Comparison of ENCODE assay signal across 22 cellular contexts in genomic region chr9:110213413-110214044, GRCh38. TPM values are rescaled to one million over a fixed set of nuclear protein-coding genes. Genes with fewer than 3 reads are reported as not detected.
"Had no signal": no experiment of that assay in that cellular context is flagged by ENCODE, and none has a peak within 500 bp of the region (broad histone marks: within the 10 kb centered on the region; RNA-seq: fewer than 3 reads in every experiment).

No MANE protein-coding gene starts in this region.

- H3K27me3 ChIP-seq: esophagus muscularis mucosa, suprapubic skin, uterus had no signal

- H3K9me3 ChIP-seq: esophagus muscularis mucosa, suprapubic skin, uterus had no signal

- H3K4me1 Mint-ChIP-seq: brain had no signal

- H3K36me3 Mint-ChIP-seq: brain; mesothelial cell of epicardium; naive thymus-derived CD4-positive, alpha-beta T cell had no signal

- H3K36me3 ChIP-seq: esophagus muscularis mucosa, left ventricle myocardium inferior, suprapubic skin, uterus had no signal

- H3K4me3 Mint-ChIP-seq: activated CD4-positive, alpha-beta T cell treated with anti-CD3 and anti-CD28 coated beads, Interleukin-2, amount 10 ng/mL, durations not matched to agents 7 days and 5 days; brain; mesothelial cell of epicardium; naive thymus-derived CD4-positive, alpha-beta T cell; T-helper 17 cell had no signal

- DNase-seq: activated CD4-positive, alpha-beta T cell treated with anti-CD3 and anti-CD28 coated beads, Interleukin-2, amount 10 ng/mL, durations not matched to agents 7 days and 5 days; activated CD4-positive, CD25-positive, alpha-beta regulatory T cell; activated naive CD4-positive, alpha-beta T cell treated with anti-CD3 and anti-CD28 coated beads, Interleukin-2, amount 50 U/mL, for 16 hours; activated T-cell treated with anti-CD3 and anti-CD28 coated beads for 4 hours; cerebellar nuclear complex; left ventricle myocardium inferior; naive thymus-derived CD4-positive, alpha-beta T cell; stimulated activated CD4-positive, alpha-beta T cell treated with anti-CD3 and anti-CD28 coated beads, Interleukin-12 subunit alpha, Interleukin-12 subunit beta, amount 100 ng/mL, for 4 hours; stimulated activated CD4-positive, alpha-beta T cell treated with anti-CD3 and anti-CD28 coated beads, Interleukin-2, amount 100 ng/mL, for 48 hours; stimulated activated naive CD4-positive, alpha-beta T cell treated with Interleukin-2 at 50 U/mL for 16 hours; T-helper 17 cell; uterus had no signal

- H3K27ac ChIP-seq: esophagus muscularis mucosa, left ventricle myocardium inferior, suprapubic skin, uterus had no signal

- H3K4me1 ChIP-seq: left ventricle myocardium inferior, uterus had no signal

- H3K9me3 Mint-ChIP-seq: activated CD4-positive, alpha-beta T cell treated with anti-CD3 and anti-CD28 coated beads, Interleukin-2, amount 10 ng/mL, durations not matched to agents 7 days and 5 days; activated T-helper 2 cell treated with anti-CD3 and anti-CD28 coated beads, Interferon-gamma antibody, Interleukin-2, Interleukin-4, amounts not matched to agents 10 μg/mL and 5 μg/mL and 100 μg/mL, durations not matched to agents 14 hours and 24 hours and 36 hours had no signal

- FAIRE-seq: TTC549 had no signal

- H3K4me3 ChIP-seq: esophagus muscularis mucosa, left ventricle myocardium inferior, suprapubic skin, uterus had no signal

- H3K27ac Mint-ChIP-seq: activated CD4-positive, alpha-beta T cell treated with anti-CD3 and anti-CD28 coated beads, Interleukin-2, amount 10 ng/mL, durations not matched to agents 7 days and 5 days; activated T-helper 2 cell treated with anti-CD3 and anti-CD28 coated beads, Interferon-gamma antibody, Interleukin-2, Interleukin-4, amounts not matched to agents 10 μg/mL and 5 μg/mL and 100 μg/mL, durations not matched to agents 14 hours and 24 hours and 36 hours; brain; mesothelial cell of epicardium; naive thymus-derived CD4-positive, alpha-beta T cell; progenitor cell of endocrine pancreas; T-helper 17 cell had no signal

RNA-seq across cellular contexts. Expression of gene C9orf152, which starts 5.6 kb away (rescaled TPM):
- total RNA-seq: activated CD4-positive, alpha-beta T cell treated with anti-CD3 and anti-CD28 coated beads, Interleukin-2, amount 10 ng/mL, durations not matched to agents 7 days and 5 days; activated CD8-positive, alpha-beta memory T cell treated with anti-CD3 and anti-CD28 coated beads for 36 hours; activated T-helper 2 cell treated with anti-CD3 and anti-CD28 coated beads, Interferon-gamma antibody, Interleukin-2, Interleukin-4, amounts not matched to agents 10 μg/mL and 5 μg/mL and 100 μg/mL, durations not matched to agents 14 hours and 24 hours and 36 hours; dermis microvascular lymphatic vessel endothelial cell; esophagus muscularis mucosa; left ventricle myocardium inferior; mesothelial cell of epicardium; naive thymus-derived CD4-positive, alpha-beta T cell; progenitor cell of endocrine pancreas; sciatic nerve; T-helper 17 cell had no signal
- polyA plus RNA-seq: naive thymus-derived CD4-positive, alpha-beta T cell had no signal
